In the genomic region with DNA sequence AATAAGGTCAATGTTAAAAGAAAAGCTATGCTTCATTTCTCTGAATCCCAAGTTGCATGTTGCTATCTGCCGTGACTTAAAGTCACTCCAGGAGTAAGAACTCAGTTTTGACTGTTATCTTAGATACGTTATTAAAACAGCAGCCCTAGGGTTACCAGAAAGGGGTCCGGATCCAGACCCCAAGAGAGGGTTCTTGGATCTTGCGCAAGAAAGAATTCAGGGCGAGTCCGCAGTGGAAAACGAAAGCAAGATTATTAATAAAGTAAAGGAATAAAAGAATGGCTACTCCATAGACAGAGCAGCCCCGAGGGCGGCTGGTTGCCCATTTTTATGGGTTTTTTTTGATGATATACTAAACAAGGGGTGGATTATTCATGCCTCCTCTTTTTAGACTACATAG, we compare ENCODE assay signal across 3 cellular contexts. TPM values are rescaled to one million over a fixed set of nuclear protein-coding genes. Genes with fewer than 3 reads are reported as not detected.
"Had no signal": no experiment of that assay in that cellular context is flagged by ENCODE, and none has a peak within 500 bp of the region (broad histone marks: within the 10 kb centered on the region; RNA-seq: fewer than 3 reads in every experiment).

No MANE protein-coding gene starts in this region.

RNA-seq across cellular contexts. Expression of a gene that starts 32.3 kb away (rescaled TPM):
- total RNA-seq: M059J, Right ventricle myocardium inferior, RPMI7951 had no signal
